In genomic region chr6:112640895-112641294, GRCh38 we compare ENCODE assay signal across 19 cellular contexts.
DNase-seq lines count a peak whose midpoint lies in the region; ATAC-seq and TF ChIP-seq lines count a peak whose summit lies in the region.
"Had no signal": no experiment of that assay in that cellular context is flagged by ENCODE, and none has a peak within 500 bp of the region (broad histone marks: within the 10 kb centered on the region; RNA-seq: fewer than 3 reads in every experiment).

No MANE protein-coding gene starts in this region.

- POLR2A ChIA-PET in AG04449 (lab: Yijun Ruan, JAX) = interaction anchor here (0.6 kb wide), 1 partner anchor 24 kb away, joined by 3 read pairs; no protein-coding TSS in a partner anchor

- H3K36me3 ChIP-seq in body of pancreas (replicated peaks in 1 of 2; ENCODE audit: insufficient read depth in 1 of 2, low read depth in 2 of 2) (no peaks in the 10 kb centered on the region), ovary (no peaks in the 10 kb centered on the region)
- H3K36me3 ChIP-seq: colonic mucosa, left ventricle myocardium inferior, upper lobe of left lung had no signal

- H3K27me3 ChIP-seq in body of pancreas = no peaks in the 10 kb centered on the region
- H3K27me3 ChIP-seq in ovary = no peaks in the 10 kb centered on the region
- H3K27me3 ChIP-seq: colonic mucosa, upper lobe of left lung had no signal

- H3K27ac ChIP-seq in body of pancreas (no peak overlapping the region), ovary (no peak overlapping the region)
- H3K27ac ChIP-seq: colonic mucosa, left ventricle myocardium inferior, upper lobe of left lung had no signal

- TF ChIP-seq POLR2A in body of pancreas (IDR thresholded peaks at IDR 0.05) (no peak), ovary (IDR thresholded peaks at IDR 0.05) (no peak)

- DNase-seq in AG04449 (ENCODE audit: low read depth, low spot score) (peak; percentile 59), HT-29 (ENCODE audit: low spot score) (peak; percentile 32), astrocyte of the cerebellum (ENCODE audit: low read depth) (peak; percentile 66), kidney tubule cell (ENCODE audit: low spot score) (peak; percentile 87), body of pancreas (no peak), RPMI8226 (no peak), ovary (no peak)
- DNase-seq: activated CD8-positive, alpha-beta memory T cell treated with anti-CD3 and anti-CD28 coated beads, Interleukin-2, amount 10 ng/mL, durations not matched to agents 7 days and 5 days; activated naive CD4-positive, alpha-beta T cell treated with anti-CD3 and anti-CD28 coated beads, Interleukin-2, amount 10 ng/mL, durations not matched to agents 7 days and 5 days; AML-193; colonic mucosa; DMS53; left ventricle myocardium inferior; NCI-H1436 treated with DMSO at 0.1 percent for 48 hours; NCI-H524; stimulated activated CD8-positive, alpha-beta memory T cell treated with anti-CD3 and anti-CD28 coated beads, Interleukin-4, amount 100 ng/mL, for 48 hours; upper lobe of left lung had no signal

- intact Hi-C loops in body of pancreas (cut with DNase I) = no loop called here
- intact Hi-C loops in ovary (cut with DNase I) = no loop called here

- H3K4me1 ChIP-seq in body of pancreas (no peaks in the 10 kb centered on the region), ovary (ENCODE audit: insufficient read depth) (no peaks in the 10 kb centered on the region)
- H3K4me1 ChIP-seq: colonic mucosa, upper lobe of left lung had no signal

- in situ Hi-C loops in astrocyte of the cerebellum (cut with HindIII; ENCODE audit: low sequenced_read_pairs) = no loop called here

- TF ChIP-seq EP300 in ovary (IDR thresholded peaks at IDR 0.05) = no peak

- no peaks in the 10 kb centered on the region for H3K9me3 ChIP-seq in body of pancreas
- no peaks in the 10 kb centered on the region for H3K9me3 ChIP-seq in ovary
- H3K9me3 ChIP-seq: colonic mucosa, left ventricle myocardium inferior, upper lobe of left lung had no signal

- TF ChIP-seq CTCF in AG04449 (IDR thresholded peaks at IDR 0.05; ENCODE audit: insufficient read depth, low read length, missing control alignments) (no peak), astrocyte of the cerebellum (IDR thresholded peaks at IDR 0.05; ENCODE audit: low read depth, low read length, missing control alignments) (no peak), body of pancreas (IDR thresholded peaks at IDR 0.05) (no peak), ovary (IDR thresholded peaks at IDR 0.05) (no peak)

- CTCF ChIA-PET in AG04449 (lab: Yijun Ruan, JAX) = no interaction called here

- ATAC-seq in body of pancreas (no peak), GM21367 (IDR thresholded peaks at IDR 0.05; ENCODE audit: unreplicated experiment) (no peak)
- ATAC-seq: activated CD8-positive, alpha-beta memory T cell treated with anti-CD3 and anti-CD28 coated beads, Interleukin-2, amount 10 ng/mL, durations not matched to agents 7 days and 5 days; Right ventricle myocardium inferior had no signal

- WGBS in body of pancreas, 2 donors = 44 to 51% methylated on average over 2 of the region's 2 CpGs
- 90 to 93% (median 91%) methylated on average over 2 of the region's 2 CpGs for WGBS in ovary, 3 donors

- H3K4me3 ChIP-seq in AG04449 (ENCODE audit: low read depth, low read length) = no peak overlapping the region
- no peak overlapping the region for H3K4me3 ChIP-seq in astrocyte of the cerebellum (ENCODE audit: low read depth, low read length)
- H3K4me3 ChIP-seq in body of pancreas = no peak overlapping the region
- H3K4me3 ChIP-seq in ovary = no peak overlapping the region
- H3K4me3 ChIP-seq: colonic mucosa, left ventricle myocardium inferior, upper lobe of left lung had no signal

Comparison
In these comparisons a context has a peak if more than half of its experiments do, and no peak if none do; other contexts are left out.
1. DNase-seq: peak in AG04449 (single experiment), HT-29 (single experiment), astrocyte of the cerebellum (single experiment) and kidney tubule cell (single experiment); none in body of pancreas (0 of 4), RPMI8226 (single experiment) and ovary (0 of 5).